Comparison of ENCODE assay signal across 8 cellular contexts in the genomic region with DNA sequence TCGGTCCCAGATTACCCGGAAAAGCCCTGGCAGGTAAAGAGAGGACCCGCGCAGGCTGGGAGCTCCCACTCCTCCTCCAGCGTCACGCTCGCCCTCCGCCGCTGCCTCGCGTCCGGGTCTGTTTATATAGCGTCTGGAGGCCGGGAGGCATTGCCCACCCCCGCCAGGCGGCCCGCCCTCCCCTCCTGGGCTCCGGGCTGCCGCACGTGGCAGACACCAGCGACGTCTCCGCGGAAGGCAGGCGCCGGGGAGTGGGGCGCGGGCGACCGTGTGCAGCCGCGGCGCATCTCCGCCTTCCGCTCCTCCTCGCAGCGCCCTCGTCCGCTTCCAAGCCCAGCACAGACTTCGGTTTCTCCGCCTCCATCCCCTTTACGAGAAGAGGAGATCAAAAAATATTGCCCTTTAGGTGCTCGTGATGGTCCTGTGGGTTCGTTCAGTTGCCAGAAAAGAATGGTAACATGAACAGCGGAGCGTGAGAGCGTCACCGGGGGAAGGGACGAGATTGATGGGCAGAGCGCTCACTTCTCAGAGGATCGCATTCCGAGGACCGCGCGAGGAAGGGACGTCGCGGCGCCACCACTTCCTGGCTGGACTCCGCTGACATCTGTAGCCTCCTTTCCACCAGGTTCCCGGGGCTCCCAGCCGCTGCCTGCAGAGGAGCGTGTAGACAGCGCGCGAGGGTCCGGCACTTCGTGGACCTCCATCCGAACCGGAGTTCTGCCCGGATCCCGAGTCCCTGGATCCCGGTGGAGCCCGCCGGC. TPM values are rescaled to one million over a fixed set of nuclear protein-coding genes. Genes with fewer than 3 reads are reported as not detected.
A peak's percentile ranks its signal among the peaks of the same experiment; 100 is the strongest.
DNase-seq lines count a peak whose midpoint lies in the region; ATAC-seq and TF ChIP-seq lines count a peak whose summit lies in the region.

A gene (plus strand): TSS at position 210 of the 761 bp plus-strand sequence.

- H3K9me3 Mint-ChIP-seq in activated naive CD8-positive, alpha-beta T cell treated with anti-CD3 and anti-CD28 coated beads, Interleukin-2, amount 50 U/mL, for 24 hours, result peaks cover 10% of the 10 kb centered on the region

- H3K4me1 ChIP-seq in iPS-18a (ENCODE audit: control insufficient read depth, low read depth, low read length), result peaks cover 7% of the 10 kb centered on the region
- H3K4me1 ChIP-seq in OCI-LY7 (ENCODE audit: insufficient read depth, low read length, poor library complexity, severe bottlenecking), result no peaks in the 10 kb centered on the region

- TF ChIP-seq CTCF in HFF-Myc (IDR thresholded peaks at IDR 0.05; ENCODE audit: low read depth, low read length, missing control alignments) (no peak), OCI-LY7 (conservative IDR thresholded peaks at IDR 0.05; ENCODE audit: low read length) (no peak)

- no peaks in the 10 kb centered on the region for H3K9me2 ChIP-seq in OCI-LY7 (ENCODE audit: insufficient read depth, low read length)

- no peaks in the 10 kb centered on the region for H4K20me1 ChIP-seq in OCI-LY7 (ENCODE audit: insufficient read depth, low read length)

- no peaks in the 10 kb centered on the region for H3K36me3 ChIP-seq in iPS-18a (ENCODE audit: control insufficient read depth, low read depth, low read length)
- no peaks in the 10 kb centered on the region for H3K36me3 ChIP-seq in OCI-LY7 (ENCODE audit: insufficient read depth, low read length)

- H3K27me3 Mint-ChIP-seq in activated naive CD8-positive, alpha-beta T cell treated with anti-CD3 and anti-CD28 coated beads, Interleukin-2, amount 50 U/mL, for 24 hours, result peaks cover 22% of the 10 kb centered on the region

- POLR2A ChIA-PET in OCI-LY7 (lab: Charles Lee), result no interaction called here

- H3K4me1 Mint-ChIP-seq in activated naive CD8-positive, alpha-beta T cell treated with anti-CD3 and anti-CD28 coated beads, Interleukin-2, amount 50 U/mL, for 24 hours, result peaks cover 4% of the 10 kb centered on the region

- CTCF ChIA-PET in OCI-LY7 (lab: Charles Lee; ENCODE audit: unreplicated experiment), result no interaction called here

- H3K4me2 ChIP-seq in OCI-LY7 (ENCODE audit: low read length), result no peak within 1 kb of the TSS

- no TSS peak for BruUV-seq in OCI-LY7 (replicated peaks; lab: Mats Ljungman, UMichigan)

- no peak within 1 kb of the TSS for H3K9ac ChIP-seq in iPS-18a (ENCODE audit: low read length)

- intact Hi-C loops in OCI-LY7 (cut with micrococcal nuclease; ENCODE audit: unreplicated experiment), result no loop called here

- no peaks in the 10 kb centered on the region for H3K79me2 ChIP-seq in OCI-LY7 (ENCODE audit: insufficient read depth, low read depth, low read length)

- DNase-seq in DMS53 treated with DMSO at 0.1 percent for 48 hours (lab: John Stamatoyannopoulos, UW; ENCODE audit: unreplicated experiment) (peak; percentile 13), HFF-Myc (ENCODE audit: extremely low read depth, low read depth) (no peak), superior temporal gyrus (ENCODE audit: extremely low spot score) (peak; percentile 35), OCI-LY7 (ENCODE audit: low spot score) (no peak), NCI-H187 (lab: John Stamatoyannopoulos, UW) (no peak)
- no peak for DNase-seq in activated naive CD8-positive, alpha-beta T cell treated with anti-CD3 and anti-CD28 coated beads, Interleukin-2, amount 50 U/mL, for 24 hours

- H3K27ac ChIP-seq in iPS-18a (ENCODE audit: low read length) (no peak within 1 kb of the TSS), OCI-LY7 (ENCODE audit: low read depth, low read length, poor library complexity, severe bottlenecking) (no peak within 1 kb of the TSS)

- H3K9me3 ChIP-seq in iPS-18a (ENCODE audit: control insufficient read depth, low read depth, low read length) (no peaks in the 10 kb centered on the region), OCI-LY7 (ENCODE audit: low read length) (no peaks in the 10 kb centered on the region)

- H3K4me3 ChIP-seq in HFF-Myc (replicated peaks; ENCODE audit: low read depth, low read length) (peak within 1 kb of the TSS; percentile 17; the same call in 1 of the 2 replicates), iPS-18a (ENCODE audit: low read length) (peak within 1 kb of the TSS; percentile 78), OCI-LY7 (ENCODE audit: low read depth, low read length, poor library complexity, severe bottlenecking) (no peak within 1 kb of the TSS)

- H3K4me3 Mint-ChIP-seq in activated naive CD8-positive, alpha-beta T cell treated with anti-CD3 and anti-CD28 coated beads, Interleukin-2, amount 50 U/mL, for 24 hours, result peak within 1 kb of the TSS; percentile 6

- no peak for ATAC-seq in activated naive CD8-positive, alpha-beta T cell treated with anti-CD3 and anti-CD28 coated beads, Interleukin-2, amount 50 U/mL, for 24 hours
- ATAC-seq in GM21717 (IDR thresholded peaks at IDR 0.05; ENCODE audit: unreplicated experiment), result no peak

- peaks cover 51% of the 10 kb centered on the region for H3K27me3 ChIP-seq in iPS-18a (ENCODE audit: control insufficient read depth, insufficient read depth, low read length)

- H3K27ac Mint-ChIP-seq in activated naive CD8-positive, alpha-beta T cell treated with anti-CD3 and anti-CD28 coated beads, Interleukin-2, amount 50 U/mL, for 24 hours, result no peak within 1 kb of the TSS

- no peak within 1 kb of the TSS for H2AFZ ChIP-seq in OCI-LY7 (ENCODE audit: low read length)

- peaks cover 2% of the 10 kb centered on the region for H3K36me3 Mint-ChIP-seq in activated naive CD8-positive, alpha-beta T cell treated with anti-CD3 and anti-CD28 coated beads, Interleukin-2, amount 50 U/mL, for 24 hours (ENCODE audit: low read depth)

RNA-seq across cellular contexts. Expression of the gene that starts here (rescaled TPM):
- not detected in 2 replicates for total RNA-seq in OCI-LY7 (2014; rRNA removed; shearing (Covaris generic))
- total RNA-seq in OCI-LY7 (2022), result not detected in 2 replicates

Comparison
In these comparisons a context has a peak if more than half of its experiments do, and no peak if none do; other contexts are left out.
1. DNase-seq: peak in DMS53 treated with DMSO at 0.1 percent for 48 hours (single experiment) and superior temporal gyrus (single experiment); none in HFF-Myc (single experiment), activated naive CD8-positive, alpha-beta T cell treated with anti-CD3 and anti-CD28 coated beads, Interleukin-2, amount 50 U/mL, for 24 hours (single experiment), OCI-LY7 (single experiment) and NCI-H187 (0 of 2).